ENCODE assay signal across 11 cellular contexts in the genomic region with DNA sequence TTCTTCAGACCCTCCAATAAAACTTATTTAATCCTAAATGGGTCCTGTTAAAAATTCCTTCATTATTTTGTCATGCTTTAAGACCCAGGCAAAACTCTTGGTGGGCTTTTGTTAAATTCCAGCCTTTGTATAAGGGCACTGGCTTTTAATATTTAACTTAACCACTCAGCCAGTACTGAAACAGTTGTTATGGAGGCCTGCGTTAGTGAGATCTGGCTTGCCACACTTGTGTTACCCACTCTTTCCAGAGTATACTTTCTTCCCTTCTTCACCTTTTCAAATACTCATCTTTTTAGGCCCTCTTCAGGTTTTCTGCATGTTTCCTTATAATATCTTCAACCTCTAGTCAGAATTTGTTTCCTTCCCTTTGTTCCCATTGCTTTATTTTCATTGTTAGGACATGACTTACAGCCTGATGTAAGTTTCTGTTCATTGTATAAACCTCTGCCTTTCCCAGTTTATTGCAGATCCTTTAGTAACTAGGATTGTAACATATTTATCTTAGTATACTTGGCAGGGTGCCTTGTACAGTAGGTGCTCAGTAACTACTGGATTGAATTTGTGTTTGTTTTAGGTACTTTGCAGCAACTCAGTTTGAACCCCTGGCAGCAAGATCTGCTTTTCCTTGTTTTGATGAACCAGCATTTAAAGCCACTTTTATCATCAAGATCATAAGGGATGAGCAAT. TPM values are rescaled to one million over a fixed set of nuclear protein-coding genes. Genes with fewer than 3 reads are reported as not detected.
DNase-seq lines count a peak whose midpoint lies in the region; FAIRE-seq and TF ChIP-seq lines count a peak whose summit lies in the region.
"Had no signal": no experiment of that assay in that cellular context is flagged by ENCODE, and none has a peak within 500 bp of the region (broad histone marks: within the 10 kb centered on the region; RNA-seq: fewer than 3 reads in every experiment).

No MANE protein-coding gene starts in this region.

- peaks cover 4 to 15% of the 10 kb centered on the region in 2 experiments; a peak in 2 of 3 replicates for H3K36me3 ChIP-seq in HEK293 (ENCODE audit: control insufficient read depth in 2 of 2, insufficient read depth in 1 of 2, low read length in 2 of 2)
- peaks cover 0 to 4% of the 10 kb centered on the region in 2 experiments for H3K36me3 ChIP-seq in endothelial cell of umbilical vein (ENCODE audit: control insufficient read depth in 2 of 2, extremely low read depth in 1 of 2, insufficient read depth in 2 of 2, low read length in 2 of 2)
- peaks cover under 1 to 62% of the 10 kb centered on the region in 2 experiments for H3K36me3 ChIP-seq in mesenchymal stem cell (ENCODE audit: control insufficient read depth in 1 of 2, insufficient read depth in 2 of 2, low read depth in 1 of 2, low read length in 2 of 2)
- no peaks in the 10 kb centered on the region for H3K36me3 ChIP-seq in breast epithelium

- H3K9me1 ChIP-seq in endothelial cell of umbilical vein (replicated peaks; ENCODE audit: control insufficient read depth, extremely low read depth, insufficient read depth, low read length) = no peaks in the 10 kb centered on the region

- no peak overlapping the region for H4K8ac ChIP-seq in mesenchymal stem cell (ENCODE audit: low read length)

- BruUV-seq in endothelial cell of umbilical vein (replicated peaks; lab: Mats Ljungman, UMichigan) = no TSS peak

- peaks cover 8% of the 10 kb centered on the region for H3K79me1 ChIP-seq in mesenchymal stem cell (replicated peaks; ENCODE audit: low read length, poor library complexity, severe bottlenecking)

- H3K4me2 ChIP-seq in endothelial cell of umbilical vein (ENCODE audit: insufficient read depth, low read length) (no peak overlapping the region), mesenchymal stem cell (ENCODE audit: low read length, poor library complexity, severe bottlenecking) (peak overlapping the region; percentile 13)

- H2AFZ ChIP-seq in endothelial cell of umbilical vein (ENCODE audit: low read depth, low read length) = no peak overlapping the region
- no peak overlapping the region for H2AFZ ChIP-seq in mesenchymal stem cell (ENCODE audit: low read depth, low read length)

- POLR2A ChIA-PET in HEK293 (lab: Yijun Ruan, JAX) = no interaction called here
- POLR2A ChIA-PET in endothelial cell of umbilical vein (lab: Charles Lee) = no interaction called here

- DNase-seq in AG10803 (ENCODE audit: low read depth) = peak; percentile 13
- peak; percentile 33 for DNase-seq in endothelial cell of umbilical vein (ENCODE audit: low read depth, low spot score)
- peak; percentile 16 for DNase-seq in mesenchymal stem cell
- no peak for DNase-seq in breast epithelium (ENCODE audit: low spot score in 2 of 2)
- no peak for DNase-seq in NCI-H1417 treated with DMSO at 0.1 percent for 48 hours (lab: John Stamatoyannopoulos, UW)
- no peak for DNase-seq in caudate nucleus (lab: John Stamatoyannopoulos, UW)
- no peak for DNase-seq in GOT3 (lab: John Stamatoyannopoulos, UW)
- DNase-seq: dorsolateral prefrontal cortex, foreskin melanocyte, NCI-H146 had no signal

- H3K27me3 ChIP-seq in endothelial cell of umbilical vein (ENCODE audit: control insufficient read depth in 2 of 2, insufficient read depth in 2 of 2, low read length in 2 of 2) (no peaks in the 10 kb centered on the region), mesenchymal stem cell (ENCODE audit: control insufficient read depth in 1 of 2, insufficient read depth in 1 of 2, low read length in 2 of 2) (no peaks in the 10 kb centered on the region), breast epithelium (no peaks in the 10 kb centered on the region)
- H3K27me3 ChIP-seq: dorsolateral prefrontal cortex had no signal

- H4K91ac ChIP-seq in mesenchymal stem cell (ENCODE audit: low read length) = no peak overlapping the region

- H3K27ac ChIP-seq in HEK293 (ENCODE audit: extremely low read depth, low read depth, low read length) (no peak overlapping the region), endothelial cell of umbilical vein (ENCODE audit: insufficient read depth, low read depth, low read length) (no peak overlapping the region), mesenchymal stem cell (ENCODE audit: low read length, poor library complexity, severe bottlenecking) (peak overlapping the region; percentile 66), breast epithelium (no peak overlapping the region), caudate nucleus (ENCODE audit: low read depth, low read length) (no peak overlapping the region)
- H3K27ac ChIP-seq: dorsolateral prefrontal cortex had no signal

- no peak overlapping the region for H3K9ac ChIP-seq in endothelial cell of umbilical vein (replicated peaks; ENCODE audit: extremely low read depth, insufficient read depth, low read length)
- H3K9ac ChIP-seq in mesenchymal stem cell (ENCODE audit: low read length) = no peak overlapping the region

- H2AK5ac ChIP-seq in mesenchymal stem cell (ENCODE audit: low read length, severe bottlenecking) = no peak overlapping the region

- TF ChIP-seq POLR2A in endothelial cell of umbilical vein (IDR thresholded peaks at IDR 0.05; ENCODE audit: low read depth, low read length) (no peak), breast epithelium (IDR thresholded peaks at IDR 0.05) (no peak)

- TF ChIP-seq CTCF in AG10803 (conservative IDR thresholded peaks at IDR 0.05; ENCODE audit: low read length) = no peak
- no peak for TF ChIP-seq CTCF in HEK293 (tag by site-specific recombination; IDR thresholded peaks at IDR 0.05)
- no peak for TF ChIP-seq CTCF in endothelial cell of umbilical vein (IDR thresholded peaks at IDR 0.05; ENCODE audit: extremely low read depth in 1 of 2, insufficient read depth in 1 of 2, low read depth in 1 of 2, low read length in 2 of 2)
- TF ChIP-seq CTCF in breast epithelium (IDR thresholded peaks at IDR 0.05) = no peak

- FAIRE-seq in endothelial cell of umbilical vein (lab: Jason Lieb, UNC) = no peak

- H3K23ac ChIP-seq in mesenchymal stem cell (ENCODE audit: low read length in 2 of 2) = no peak overlapping the region

- H3K14ac ChIP-seq in mesenchymal stem cell (ENCODE audit: low read length in 2 of 2) = no peak overlapping the region

- H2BK12ac ChIP-seq in mesenchymal stem cell (ENCODE audit: low read length in 2 of 2) = no peak overlapping the region

- H3K4me3 ChIP-seq in AG10803 (ENCODE audit: low read length) (no peak overlapping the region), HEK293 (ENCODE audit: low read depth, low read length) (no peak overlapping the region), endothelial cell of umbilical vein (replicated peaks in 1 of 3; ENCODE audit: insufficient read depth in 1 of 3, low read depth in 1 of 3, low read length in 3 of 3) (no peak overlapping the region), mesenchymal stem cell (ENCODE audit: insufficient read depth in 1 of 2, low read depth in 1 of 2, low read length in 2 of 2) (no peak overlapping the region), breast epithelium (no peak overlapping the region)
- H3K4me3 ChIP-seq: dorsolateral prefrontal cortex had no signal

- H3K79me2 ChIP-seq in endothelial cell of umbilical vein (ENCODE audit: control insufficient read depth, insufficient read depth, low read length) = no peaks in the 10 kb centered on the region

- dilution Hi-C loops in endothelial cell of umbilical vein (cut with MboI; ENCODE audit: extremely low pct_ligation_motif_present, low sequenced_read_pairs) = no loop called here

- CTCF ChIA-PET in HEK293 (lab: Yijun Ruan, JAX) (no interaction called here), endothelial cell of umbilical vein (lab: Charles Lee) (no interaction called here)

- H3K4ac ChIP-seq in mesenchymal stem cell (ENCODE audit: low read depth in 1 of 2, low read length in 2 of 2) = no peak overlapping the region

- H4K20me1 ChIP-seq in endothelial cell of umbilical vein (replicated peaks; ENCODE audit: control insufficient read depth, extremely low read depth, insufficient read depth, low read length) = no peaks in the 10 kb centered on the region

- H2BK5ac ChIP-seq in mesenchymal stem cell (ENCODE audit: low read depth, low read length, poor library complexity, severe bottlenecking) = no peak overlapping the region

- intact Hi-C loops in endothelial cell of umbilical vein (cut with micrococcal nuclease) (no loop called here), breast epithelium (cut with DNase I; ENCODE audit: low total_unique reads) (no loop called here)

- H3K18ac ChIP-seq in mesenchymal stem cell (ENCODE audit: low read depth in 1 of 2, low read length in 2 of 2) = no peak overlapping the region

- H3K4me1 ChIP-seq in HEK293 (ENCODE audit: control insufficient read depth, insufficient read depth, low read length) (no peaks in the 10 kb centered on the region), endothelial cell of umbilical vein (ENCODE audit: control insufficient read depth, extremely low read depth, insufficient read depth, low read length) (no peaks in the 10 kb centered on the region), mesenchymal stem cell (ENCODE audit: control insufficient read depth, insufficient read depth, low read depth, low read length) (peaks cover 4% of the 10 kb centered on the region), breast epithelium (no peaks in the 10 kb centered on the region)

- 53% methylated on average over 1 of the region's 1 CpG for WGBS in mesenchymal stem cell

- no peak overlapping the region for H2BK15ac ChIP-seq in mesenchymal stem cell (ENCODE audit: low read depth, poor library complexity, severe bottlenecking)

- no peak overlapping the region for H2BK120ac ChIP-seq in mesenchymal stem cell (ENCODE audit: low read depth, low read length)

- H3K9me3 ChIP-seq in HEK293 (ENCODE audit: control insufficient read depth, insufficient read depth, low read depth, low read length) (no peaks in the 10 kb centered on the region), endothelial cell of umbilical vein (replicated peaks; ENCODE audit: control insufficient read depth, insufficient read depth, low read length) (no peaks in the 10 kb centered on the region), mesenchymal stem cell (ENCODE audit: control insufficient read depth, low read length) (no peaks in the 10 kb centered on the region), breast epithelium (no peaks in the 10 kb centered on the region)

TF ChIP-seq in endothelial cell of umbilical vein, 7 proteins besides CTCF, POLR2A, EP300 and RAD21 (continues in another document):
- no peak for TF ChIP-seq JUN (IDR thresholded peaks at IDR 0.05; ENCODE audit: borderline replicate concordance, insufficient read depth, insufficient read length, low read depth)

RNA-seq across cellular contexts. Expression of gene LNPEP, which starts 48.8 kb away (rescaled TPM):
- total RNA-seq in endothelial cell of umbilical vein (23.4 and 23.5 TPM in 2 replicates), breast epithelium (10 to 100 TPM; 64.6 to 71.2 (median 65.1) TPM)
- polyA plus RNA-seq in endothelial cell of umbilical vein = 6.8 and 7.0 TPM in 2 replicates
- 4.3 and 4.7 TPM in 2 replicates for polyA plus RNA-seq in endothelial cell of umbilical vein (2011; cell fraction: cytosol; rRNA removed)
- 14.0 and 17.3 TPM in 2 replicates for polyA plus RNA-seq in endothelial cell of umbilical vein (2011; cell fraction: nucleus; rRNA removed)
- 5.8 and 10.0 TPM in 2 replicates for polyA plus RNA-seq in endothelial cell of umbilical vein (2012)
- 38.9 and 39.0 TPM in 2 replicates for polyA minus RNA-seq in endothelial cell of umbilical vein
- 11.9 TPM for polyA minus RNA-seq in endothelial cell of umbilical vein (2011; cell fraction: cytosol; rRNA and poly(A)+ RNA removed)
- 42.8 and 54.7 TPM in 2 replicates for polyA minus RNA-seq in endothelial cell of umbilical vein (2011; cell fraction: nucleus; rRNA and poly(A)+ RNA removed)
- polyA plus RNA-seq in mesenchymal stem cell (2013, experiment 1 of 2) = 10.2 TPM
- polyA plus RNA-seq in mesenchymal stem cell (2013, experiment 2 of 2) = 10.3 TPM

Comparison
In these comparisons a context has a peak if more than half of its experiments do, and no peak if none do; other contexts are left out.
1. DNase-seq: peak in AG10803 (single experiment), endothelial cell of umbilical vein (single experiment) and mesenchymal stem cell (single experiment); none in breast epithelium (0 of 2), NCI-H1417 treated with DMSO at 0.1 percent for 48 hours (single experiment), caudate nucleus (0 of 61) and GOT3 (single experiment).